9 cellular contexts compared by ENCODE assay signal in the genomic region with DNA sequence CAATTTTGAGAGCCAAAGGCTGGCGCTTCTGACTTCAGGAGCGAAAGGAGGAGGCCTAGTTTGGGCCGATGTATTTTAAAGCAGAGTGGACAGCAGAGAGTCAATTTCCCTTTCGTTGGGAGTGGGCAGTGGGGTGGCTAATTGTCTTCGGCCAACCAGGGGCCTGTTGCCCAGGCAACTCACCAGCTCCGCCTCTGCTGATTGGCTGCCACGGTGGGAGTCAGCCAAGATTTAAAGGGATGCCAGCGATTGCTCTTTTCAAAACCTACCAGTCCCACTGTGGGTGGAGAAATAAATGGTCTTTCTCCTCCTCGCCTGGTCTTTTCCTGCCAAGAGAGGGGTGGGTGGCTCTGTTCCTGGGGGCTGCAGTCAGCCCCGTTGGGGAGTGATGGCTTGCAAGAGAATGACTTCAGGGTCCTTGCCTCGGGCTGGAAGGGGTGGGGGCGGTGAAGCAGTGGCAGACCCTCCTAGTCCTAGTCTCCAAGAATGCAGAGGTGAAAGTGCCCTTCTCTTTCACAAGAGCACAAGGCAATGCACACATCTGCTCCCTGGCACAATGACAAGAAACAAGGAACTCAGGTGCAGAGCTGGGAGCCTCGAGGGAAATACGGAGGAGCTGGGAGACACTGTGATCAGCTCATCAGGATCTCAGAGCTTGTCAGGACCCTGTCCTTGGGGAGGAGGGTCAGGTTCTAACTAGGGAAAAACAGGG. TPM values are rescaled to one million over a fixed set of nuclear protein-coding genes. Genes with fewer than 3 reads are reported as not detected.
DNase-seq lines count a peak whose midpoint lies in the region; ATAC-seq and TF ChIP-seq lines count a peak whose summit lies in the region.
"Had no signal": no experiment of that assay in that cellular context is flagged by ENCODE, and none has a peak within 500 bp of the region (broad histone marks: within the 10 kb centered on the region; RNA-seq: fewer than 3 reads in every experiment).

No MANE protein-coding gene starts in this region.

- H3K9me3 ChIP-seq in CD4-positive, alpha-beta T cell (ENCODE audit: control insufficient read depth, low read length) = no peaks in the 10 kb centered on the region
- no peaks in the 10 kb centered on the region for H3K9me3 ChIP-seq in CD8-positive, alpha-beta memory T cell (ENCODE audit: low read length)

- intact Hi-C loops in CD4-positive, alpha-beta T cell (cut with DNase I, micrococcal nuclease) = loop anchor here (1.0 to 5.0 kb wide), 4 partner anchors 50 to 196 kb away; no protein-coding TSS in a partner anchor

- peaks cover 8% of the 10 kb centered on the region for H3K36me3 Mint-ChIP-seq in CD4-positive, alpha-beta T cell (ENCODE audit: low read depth)
- peaks cover 0 to 1% (median 0%) of the 10 kb centered on the region in 3 donors for H3K36me3 Mint-ChIP-seq in CD8-positive, alpha-beta memory T cell

- no peaks in the 10 kb centered on the region for H3K9me3 Mint-ChIP-seq in CD4-positive, alpha-beta T cell
- no peaks in the 10 kb centered on the region for H3K9me3 Mint-ChIP-seq in CD8-positive, alpha-beta memory T cell
- H3K9me3 Mint-ChIP-seq: activated T-cell treated with anti-CD3 and anti-CD28 coated beads, Interleukin-2, amount 50 U/mL, for 24 hours had no signal

- CTCF ChIA-PET in CD4-positive, alpha-beta T cell (lab: Charles Lee) = interaction anchor here (0.6 to 1.5 kb wide), 4 partner anchors 9 to 105 kb away, joined by 3 to 4 read pairs (median 4); no protein-coding TSS in a partner anchor
- CTCF ChIA-PET in CD8-positive, alpha-beta memory T cell (lab: Charles Lee) = interaction anchor here (0.7 to 5.1 kb wide), 12 partner anchors 8 to 197 kb away, joined by 3 to 35 read pairs (median 4); no protein-coding TSS in a partner anchor

- peak overlapping the region; percentile 45 for H3K27ac Mint-ChIP-seq in CD4-positive, alpha-beta T cell
- peak overlapping the region in 2 of 8 donors; percentile 43 to 50 for H3K27ac Mint-ChIP-seq in CD8-positive, alpha-beta memory T cell
- H3K27ac Mint-ChIP-seq: activated T-cell treated with anti-CD3 and anti-CD28 coated beads, Interleukin-2, amount 50 U/mL, for 24 hours had no signal

- no peak for DNase-seq in CD4-positive, alpha-beta T cell
- DNase-seq in NCI-H2196 (lab: John Stamatoyannopoulos, UW; ENCODE audit: unreplicated experiment) = peak; percentile 69
- DNase-seq in choroid plexus epithelial cell (ENCODE audit: low read depth) = peak; percentile 23
- peak; percentile 84 for DNase-seq in middle frontal gyrus (ENCODE audit: extremely low spot score, low spot score)
- DNase-seq in SKM-1 (lab: John Stamatoyannopoulos, UW; ENCODE audit: unreplicated experiment) = no peak
- DNase-seq in CD8-positive, alpha-beta memory T cell = no peak

- ATAC-seq in CD4-positive, alpha-beta T cell (ENCODE audit: poor library complexity) = peak; percentile 26
- ATAC-seq in HG03135 (IDR thresholded peaks at IDR 0.05; ENCODE audit: unreplicated experiment) = no peak
- no peak for ATAC-seq in HG02938 (IDR thresholded peaks at IDR 0.05; ENCODE audit: unreplicated experiment)

- no peak for TF ChIP-seq CTCF in CD4-positive, alpha-beta T cell (IDR thresholded peaks at IDR 0.05)
- no peak for TF ChIP-seq CTCF in choroid plexus epithelial cell (conservative IDR thresholded peaks at IDR 0.05; ENCODE audit: low read depth, low read length)

- POLR2A ChIA-PET in CD4-positive, alpha-beta T cell (lab: Charles Lee) = no interaction called here
- POLR2A ChIA-PET in CD8-positive, alpha-beta memory T cell (lab: Charles Lee) = no interaction called here

- H3K4me3 ChIP-seq in choroid plexus epithelial cell (ENCODE audit: low read depth, low read length) = no peak overlapping the region
- no peak overlapping the region for H3K4me3 ChIP-seq in CD8-positive, alpha-beta memory T cell (ENCODE audit: low read length)

- H3K4me3 Mint-ChIP-seq in CD4-positive, alpha-beta T cell = no peak overlapping the region
- no peak overlapping the region for H3K4me3 Mint-ChIP-seq in CD8-positive, alpha-beta memory T cell
- H3K4me3 Mint-ChIP-seq: activated T-cell treated with anti-CD3 and anti-CD28 coated beads, Interleukin-2, amount 50 U/mL, for 24 hours had no signal

- peaks cover 40% of the 10 kb centered on the region for H3K4me1 Mint-ChIP-seq in CD4-positive, alpha-beta T cell (ENCODE audit: low read depth)
- H3K4me1 Mint-ChIP-seq in CD8-positive, alpha-beta memory T cell = peaks cover 13 to 15% (median 14%) of the 10 kb centered on the region in 3 donors

- peaks cover 11% of the 10 kb centered on the region for H3K4me1 ChIP-seq in CD8-positive, alpha-beta memory T cell (ENCODE audit: insufficient read depth, low read length)

- H3K27ac ChIP-seq in CD4-positive, alpha-beta T cell (ENCODE audit: low read depth, low read length) = no peak overlapping the region
- H3K27ac ChIP-seq in CD8-positive, alpha-beta memory T cell (ENCODE audit: low read depth, low read length) = no peak overlapping the region

- no peaks in the 10 kb centered on the region for H3K27me3 Mint-ChIP-seq in CD4-positive, alpha-beta T cell
- peaks cover 0 to 2% of the 10 kb centered on the region in 2 donors for H3K27me3 Mint-ChIP-seq in CD8-positive, alpha-beta memory T cell
- H3K27me3 Mint-ChIP-seq: activated T-cell treated with anti-CD3 and anti-CD28 coated beads, Interleukin-2, amount 50 U/mL, for 24 hours had no signal

- H3K27me3 ChIP-seq in CD4-positive, alpha-beta T cell (ENCODE audit: control insufficient read depth, insufficient read depth, low read length) = no peaks in the 10 kb centered on the region
- H3K27me3 ChIP-seq in CD8-positive, alpha-beta memory T cell (ENCODE audit: insufficient read depth, low read length, poor library complexity, severe bottlenecking) = no peaks in the 10 kb centered on the region

- H3K36me3 ChIP-seq in CD8-positive, alpha-beta memory T cell (ENCODE audit: insufficient read depth, low read length) = no peaks in the 10 kb centered on the region

RNA-seq across cellular contexts. Expression of gene RASAL1, which starts 37.7 kb away (rescaled TPM):
- 1 to 10 TPM; 1.2 to 2.7 TPM for total RNA-seq in CD4-positive, alpha-beta T cell
- total RNA-seq in CD8-positive, alpha-beta memory T cell = under 1 TPM; 0.51 to 0.72 TPM
- 0.45 TPM for polyA plus RNA-seq in CD8-positive, alpha-beta memory T cell

RNA-seq across cellular contexts. Expression of gene DTX1, which starts 41.3 kb away (rescaled TPM):
- total RNA-seq in CD4-positive, alpha-beta T cell = 10 to 100 TPM; 14.0 to 14.2 TPM
- 1 to 10 TPM; 2.0 to 2.2 TPM for total RNA-seq in CD8-positive, alpha-beta memory T cell
- 0.98 TPM for polyA plus RNA-seq in CD8-positive, alpha-beta memory T cell

RNA-seq across cellular contexts. Expression of gene CFAP73, which starts 51.7 kb away (rescaled TPM):
- total RNA-seq in CD4-positive, alpha-beta T cell = 1 to 10 TPM in 1 of 2 experiments, under 1 TPM in 1; 0.92 to 1.2 TPM
- total RNA-seq in CD8-positive, alpha-beta memory T cell = under 1 TPM; 0.16 to 0.33 TPM
- not detected for polyA plus RNA-seq in CD8-positive, alpha-beta memory T cell

Comparison
In these comparisons a context has a peak if more than half of its experiments do, and no peak if none do; other contexts are left out.
1. DNase-seq: peak in NCI-H2196 (single experiment), choroid plexus epithelial cell (single experiment) and middle frontal gyrus (single experiment); none in CD4-positive, alpha-beta T cell (0 of 10), SKM-1 (single experiment) and CD8-positive, alpha-beta memory T cell (0 of 5).
2. RNA of gene DTX1, which starts 41.3 kb away (total RNA-seq): 14.0 to 14.2 TPM in CD4-positive, alpha-beta T cell; 2.0 to 2.2 TPM in CD8-positive, alpha-beta memory T cell; every median in the first group is over 4 times any median in the second.